2 cellular contexts compared by ENCODE assay signal in the genomic region with DNA sequence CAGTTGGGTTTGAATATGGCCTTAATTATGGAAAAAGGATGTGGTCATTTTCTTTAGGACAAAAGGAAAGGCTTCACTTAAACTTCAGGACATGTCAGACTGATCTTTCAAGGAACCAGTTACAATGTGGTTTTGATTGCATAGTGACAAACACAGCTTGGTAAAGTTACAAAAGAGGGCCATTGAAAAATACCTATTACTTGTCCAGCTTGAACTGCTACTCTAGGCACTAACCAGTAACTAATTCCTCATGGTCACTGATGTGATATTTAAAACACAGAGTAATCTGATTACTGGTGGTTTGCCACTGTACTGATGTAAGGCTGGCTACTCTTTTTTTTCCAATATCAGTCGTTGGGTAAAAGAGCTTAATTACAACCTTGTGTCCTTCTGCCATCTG.
TF ChIP-seq lines count a peak whose summit lies in the region.

No MANE protein-coding gene starts in this region.

TF ChIP-seq in SK-N-SH, 30 proteins besides CTCF, POLR2A, EP300 and RAD21 (continued from another document):
- TF ChIP-seq YY1 (IDR thresholded peaks at IDR 0.05; ENCODE audit: low read depth), result no peak
- TF ChIP-seq POLR2AphosphoS5 (IDR thresholded peaks at IDR 0.05; ENCODE audit: low read depth, low read length), result no peak
- no peak for TF ChIP-seq ELF1 (IDR thresholded peaks at IDR 0.05)
- no peak for TF ChIP-seq TCF12 (IDR thresholded peaks at IDR 0.05)
- no peak for TF ChIP-seq TEAD4 (IDR thresholded peaks at IDR 0.05; ENCODE audit: borderline replicate concordance, insufficient read depth)
- TF ChIP-seq RCOR1 (IDR thresholded peaks at IDR 0.05; ENCODE audit: low read length), result no peak
- TF ChIP-seq GATA2 (CRISPR knock-in tag; IDR thresholded peaks at IDR 0.05), result no peak
- TF ChIP-seq SIN3A (IDR thresholded peaks at IDR 0.05; ENCODE audit: borderline replicate concordance, low read depth, low read length), result no peak
- TF ChIP-seq TAF1 (IDR thresholded peaks at IDR 0.05; ENCODE audit: borderline replicate concordance, low read depth, low read length), result no peak
- no peak for TF ChIP-seq RFX5 (IDR thresholded peaks at IDR 0.05; ENCODE audit: low read length)
- TF ChIP-seq FOSL2 (IDR thresholded peaks at IDR 0.05; ENCODE audit: borderline replicate concordance, low read depth), result no peak
- TF ChIP-seq, protein P1, sequence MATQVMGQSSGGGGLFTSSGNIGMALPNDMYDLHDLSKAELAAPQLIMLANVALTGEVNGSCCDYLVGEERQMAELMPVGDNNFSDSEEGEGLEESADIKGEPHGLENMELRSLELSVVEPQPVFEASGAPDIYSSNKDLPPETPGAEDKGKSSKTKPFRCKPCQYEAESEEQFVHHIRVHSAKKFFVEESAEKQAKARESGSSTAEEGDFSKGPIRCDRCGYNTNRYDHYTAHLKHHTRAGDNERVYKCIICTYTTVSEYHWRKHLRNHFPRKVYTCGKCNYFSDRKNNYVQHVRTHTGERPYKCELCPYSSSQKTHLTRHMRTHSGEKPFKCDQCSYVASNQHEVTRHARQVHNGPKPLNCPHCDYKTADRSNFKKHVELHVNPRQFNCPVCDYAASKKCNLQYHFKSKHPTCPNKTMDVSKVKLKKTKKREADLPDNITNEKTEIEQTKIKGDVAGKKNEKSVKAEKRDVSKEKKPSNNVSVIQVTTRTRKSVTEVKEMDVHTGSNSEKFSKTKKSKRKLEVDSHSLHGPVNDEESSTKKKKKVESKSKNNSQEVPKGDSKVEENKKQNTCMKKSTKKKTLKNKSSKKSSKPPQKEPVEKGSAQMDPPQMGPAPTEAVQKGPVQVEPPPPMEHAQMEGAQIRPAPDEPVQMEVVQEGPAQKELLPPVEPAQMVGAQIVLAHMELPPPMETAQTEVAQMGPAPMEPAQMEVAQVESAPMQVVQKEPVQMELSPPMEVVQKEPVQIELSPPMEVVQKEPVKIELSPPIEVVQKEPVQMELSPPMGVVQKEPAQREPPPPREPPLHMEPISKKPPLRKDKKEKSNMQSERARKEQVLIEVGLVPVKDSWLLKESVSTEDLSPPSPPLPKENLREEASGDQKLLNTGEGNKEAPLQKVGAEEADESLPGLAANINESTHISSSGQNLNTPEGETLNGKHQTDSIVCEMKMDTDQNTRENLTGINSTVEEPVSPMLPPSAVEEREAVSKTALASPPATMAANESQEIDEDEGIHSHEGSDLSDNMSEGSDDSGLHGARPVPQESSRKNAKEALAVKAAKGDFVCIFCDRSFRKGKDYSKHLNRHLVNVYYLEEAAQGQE (IDR thresholded peaks at IDR 0.05; ENCODE audit: low read depth, low read length), result no peak
- TF ChIP-seq NRF1 (IDR thresholded peaks at IDR 0.05; ENCODE audit: low read depth, low read length), result no peak
- no peak for TF ChIP-seq MEF2A (IDR thresholded peaks at IDR 0.05; ENCODE audit: borderline replicate concordance, low read depth)
- TF ChIP-seq MXI1 (IDR thresholded peaks at IDR 0.05; ENCODE audit: low read depth, low read length), result no peak
- TF ChIP-seq, protein P2, sequence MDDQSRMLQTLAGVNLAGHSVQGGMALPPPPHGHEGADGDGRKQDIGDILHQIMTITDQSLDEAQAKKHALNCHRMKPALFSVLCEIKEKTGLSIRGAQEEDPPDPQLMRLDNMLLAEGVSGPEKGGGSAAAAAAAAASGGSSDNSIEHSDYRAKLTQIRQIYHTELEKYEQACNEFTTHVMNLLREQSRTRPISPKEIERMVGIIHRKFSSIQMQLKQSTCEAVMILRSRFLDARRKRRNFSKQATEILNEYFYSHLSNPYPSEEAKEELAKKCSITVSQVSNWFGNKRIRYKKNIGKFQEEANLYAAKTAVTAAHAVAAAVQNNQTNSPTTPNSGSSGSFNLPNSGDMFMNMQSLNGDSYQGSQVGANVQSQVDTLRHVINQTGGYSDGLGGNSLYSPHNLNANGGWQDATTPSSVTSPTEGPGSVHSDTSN (IDR thresholded peaks at IDR 0.05), result no peak
- TF ChIP-seq GABPA (IDR thresholded peaks at IDR 0.05; ENCODE audit: low read depth), result no peak
- no peak for TF ChIP-seq NFIC (IDR thresholded peaks at IDR 0.05; ENCODE audit: borderline replicate concordance)

TF ChIP-seq in SK-N-SH treated with all-trans-retinoic acid at 6 μM for 48 hours, 23 proteins besides CTCF, POLR2A, EP300 and RAD21 (continued from another document):
- TF ChIP-seq, protein P3, sequence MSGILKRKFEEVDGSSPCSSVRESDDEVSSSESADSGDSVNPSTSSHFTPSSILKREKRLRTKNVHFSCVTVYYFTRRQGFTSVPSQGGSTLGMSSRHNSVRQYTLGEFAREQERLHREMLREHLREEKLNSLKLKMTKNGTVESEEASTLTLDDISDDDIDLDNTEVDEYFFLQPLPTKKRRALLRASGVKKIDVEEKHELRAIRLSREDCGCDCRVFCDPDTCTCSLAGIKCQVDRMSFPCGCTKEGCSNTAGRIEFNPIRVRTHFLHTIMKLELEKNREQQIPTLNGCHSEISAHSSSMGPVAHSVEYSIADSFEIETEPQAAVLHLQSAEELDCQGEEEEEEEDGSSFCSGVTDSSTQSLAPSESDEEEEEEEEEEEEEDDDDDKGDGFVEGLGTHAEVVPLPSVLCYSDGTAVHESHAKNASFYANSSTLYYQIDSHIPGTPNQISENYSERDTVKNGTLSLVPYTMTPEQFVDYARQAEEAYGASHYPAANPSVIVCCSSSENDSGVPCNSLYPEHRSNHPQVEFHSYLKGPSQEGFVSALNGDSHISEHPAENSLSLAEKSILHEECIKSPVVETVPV (CRISPR knock-in tag; IDR thresholded peaks at IDR 0.05), result no peak
- TF ChIP-seq ISL1 (CRISPR knock-in tag; IDR thresholded peaks at IDR 0.05) (no peak), ZFP3 (CRISPR knock-in tag; IDR thresholded peaks at IDR 0.05) (no peak), PPARA (CRISPR knock-in tag; IDR thresholded peaks at IDR 0.05; ENCODE audit: borderline replicate concordance) (no peak), ZNF8 (CRISPR knock-in tag; IDR thresholded peaks at IDR 0.05) (no peak)
